In the genomic region with DNA sequence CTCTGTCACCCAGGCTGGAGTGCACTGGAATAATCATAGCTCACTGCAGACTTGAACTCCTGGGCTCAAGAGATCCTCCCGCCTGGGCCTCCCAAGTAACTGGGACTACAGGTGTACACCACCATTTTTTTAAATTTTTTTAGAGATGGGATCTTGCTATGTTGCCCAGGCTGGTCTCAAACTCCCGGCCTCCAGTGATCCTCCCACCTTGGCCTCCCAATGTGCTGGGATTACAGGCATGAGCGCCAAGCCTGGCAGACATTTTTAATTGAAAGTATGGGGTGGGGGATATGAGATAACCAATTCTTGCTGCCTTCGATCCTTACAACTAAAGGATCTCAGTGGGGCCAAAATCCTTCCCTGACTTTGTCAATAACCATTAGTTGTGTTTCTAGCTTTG, we compare ENCODE assay signal across 20 cellular contexts.
DNase-seq lines count a peak whose midpoint lies in the region; ATAC-seq, FAIRE-seq and TF ChIP-seq lines count a peak whose summit lies in the region.
"Had no signal": no experiment of that assay in that cellular context is flagged by ENCODE, and none has a peak within 500 bp of the region (broad histone marks: within the 10 kb centered on the region; RNA-seq: fewer than 3 reads in every experiment).

No MANE protein-coding gene starts in this region.

- no peaks in the 10 kb centered on the region for H3K9me3 Mint-ChIP-seq in nephron progenitor cell
- H3K9me3 Mint-ChIP-seq: CD4-positive, alpha-beta memory T cell had no signal

- no peaks in the 10 kb centered on the region for H3K9me1 ChIP-seq in K562 (ENCODE audit: control insufficient read depth, insufficient read depth, low read length)

- H3K9me3 ChIP-seq in K562 (replicated peaks; ENCODE audit: control insufficient read depth, insufficient read depth, low read depth, low read length), result no peaks in the 10 kb centered on the region
- H3K9me3 ChIP-seq in gastrocnemius medialis, result no peaks in the 10 kb centered on the region
- H3K9me3 ChIP-seq: BE2C had no signal

- FAIRE-seq in K562 (lab: Jason Lieb, UNC), result no peak
- FAIRE-seq: GM12891, GM19239, H54 had no signal

- no TSS peak for BruUV-seq in K562 (replicated peaks; lab: Mats Ljungman, UMichigan)

- H3K27me3 ChIP-seq in K562 (ENCODE audit: control insufficient read depth in 2 of 2, insufficient read depth in 2 of 2, low read length in 2 of 2) (peaks cover 6 to 13% of the 10 kb centered on the region in 2 experiments), gastrocnemius medialis (no peaks in the 10 kb centered on the region)
- H3K27me3 ChIP-seq: BE2C had no signal

- H4K20me1 ChIP-seq in K562 (replicated peaks; ENCODE audit: control insufficient read depth, insufficient read depth, low read length), result no peaks in the 10 kb centered on the region

- H3K4me1 ChIP-seq in K562 (replicated peaks in 1 of 2; ENCODE audit: control insufficient read depth in 2 of 2, insufficient read depth in 2 of 2, low read length in 2 of 2), result no peaks in the 10 kb centered on the region
- peaks cover 14 to 15% of the 10 kb centered on the region in 2 donors for H3K4me1 ChIP-seq in gastrocnemius medialis
- H3K4me1 ChIP-seq: BE2C had no signal

- H3K36me3 ChIP-seq in K562 (ENCODE audit: control insufficient read depth, insufficient read depth, low read length) (no peaks in the 10 kb centered on the region), gastrocnemius medialis (peaks cover 0 to 30% of the 10 kb centered on the region in 2 donors)

- H3K4me1 Mint-ChIP-seq in nephron progenitor cell, result no peaks in the 10 kb centered on the region

- no peak overlapping the region for H2AFZ ChIP-seq in K562 (ENCODE audit: low read depth, low read length)
- H2AFZ ChIP-seq: GM23248 had no signal

- TF ChIP-seq CTCF in K562 (IDR thresholded peaks at IDR 0.05 in 2 of 3, conservative IDR thresholded peaks at IDR 0.05 in 1 of 3; ENCODE audit: insufficient read depth in 2 of 3, low read depth in 1 of 3, low read length in 3 of 3) (no peak), nephron progenitor cell (IDR thresholded peaks at IDR 0.05) (no peak), gastrocnemius medialis (IDR thresholded peaks at IDR 0.05 in 4 of 5, conservative IDR thresholded peaks at IDR 0.05 in 1 of 5) (no peak)

- TF ChIP-seq POLR2A in K562 (conservative IDR thresholded peaks at IDR 0.05), result no peak
- TF ChIP-seq POLR2A in gastrocnemius medialis (IDR thresholded peaks at IDR 0.05), result no peak

- CTCF ChIA-PET in K562 (lab: Yijun Ruan, JAX; ENCODE audit: low intra/inter-chr PET ratio), result no interaction called here

- in situ Hi-C loops in K562 (cut with MboI) (no loop called here), gastrocnemius medialis (cut with MboI; ENCODE audit: low sequenced_read_pairs in 4 of 4) (no loop called here)

- H3K27ac ChIP-seq in K562 (ENCODE audit: extremely low read depth, low read depth, low read length) (no peak overlapping the region), gastrocnemius medialis (peak overlapping the region; percentile 21 to 95 (median 70))
- H3K27ac ChIP-seq: GM23248, KMS-11 had no signal

- whole genome bisulfite sequencing in K562 (ENCODE audit: insufficient coverage, low coverage, missing lambda C conversion rate), result 0% methylated on average over 3 of the region's 4 CpGs

- ATAC-seq in K562 (no peak), gastrocnemius medialis (no peak), HG03520 (IDR thresholded peaks at IDR 0.05; ENCODE audit: unreplicated experiment) (no peak)
- ATAC-seq: HCT116 had no signal

- TF ChIP-seq RAD21 in K562 (CRISPR knock-in tag; conservative IDR thresholded peaks at IDR 0.05 in 1 of 2, IDR thresholded peaks at IDR 0.05 in 1 of 2), result no peak

- no peak overlapping the region for H3K4me3 Mint-ChIP-seq in nephron progenitor cell
- H3K4me3 Mint-ChIP-seq: CD14-positive monocyte; CD4-positive, alpha-beta memory T cell had no signal

- H3K4me2 ChIP-seq in K562 (ENCODE audit: insufficient read depth, low read length), result no peak overlapping the region
- H3K4me2 ChIP-seq: KMS-11 had no signal

- H3K9ac ChIP-seq in K562 (ENCODE audit: insufficient read depth in 1 of 2, low read depth in 2 of 2, low read length in 2 of 2), result no peak overlapping the region
- H3K9ac ChIP-seq: GM23248, KMS-11 had no signal

- intact Hi-C loops in K562 (cut with micrococcal nuclease), result no loop called here
- intact Hi-C loops in gastrocnemius medialis (cut with DNase I; ENCODE audit: low total_unique reads), result no loop called here

- peak overlapping the region; percentile 93 for H3K27ac Mint-ChIP-seq in nephron progenitor cell

- TF ChIP-seq EP300 in K562 (IDR thresholded peaks at IDR 0.05; ENCODE audit: low read length), result no peak

- H3K79me2 ChIP-seq in K562 (ENCODE audit: control insufficient read depth, insufficient read depth, low read length), result no peaks in the 10 kb centered on the region

- POLR2A ChIA-PET in K562 (lab: Yijun Ruan, JAX), result interaction anchor here (0.8 kb wide), 1 partner anchor 7 kb away, joined by 3 read pairs; no protein-coding TSS in a partner anchor

- H3K36me3 Mint-ChIP-seq in nephron progenitor cell (ENCODE audit: low read depth), result peaks cover 37% of the 10 kb centered on the region
- H3K36me3 Mint-ChIP-seq: CD4-positive, alpha-beta memory T cell had no signal

- no peak for DNase-seq in K562 (ENCODE audit: extremely low read depth in 1 of 4, low spot score in 3 of 4)
- DNase-seq in nephron progenitor cell, result no peak
- no peak for DNase-seq in gastrocnemius medialis
- no peak for DNase-seq in middle frontal gyrus (ENCODE audit: extremely low spot score, low spot score)
- no peak for DNase-seq in activated gamma-delta T cell (lab: John Stamatoyannopoulos, UW)
- DNase-seq in DMS153 treated with DMSO at 0.1 percent for 48 hours (lab: John Stamatoyannopoulos, UW; ENCODE audit: unreplicated experiment), result no peak
- DNase-seq: ACHN; BE2C; CD4-positive, alpha-beta memory T cell; DMS53; DND-41; EL; GM23248 had no signal

- no peak overlapping the region for H3K4me3 ChIP-seq in K562
- no peak overlapping the region for H3K4me3 ChIP-seq in gastrocnemius medialis
- H3K4me3 ChIP-seq: GM23248 had no signal

- H3K27me3 Mint-ChIP-seq in nephron progenitor cell (ENCODE audit: low read depth, poor library complexity), result peaks cover 2% of the 10 kb centered on the region

TF ChIP-seq in K562, 482 proteins besides CTCF, POLR2A, EP300 and RAD21:
- TF ChIP-seq ZNF121 (CRISPR knock-in tag; conservative IDR thresholded peaks at IDR 0.05) (peak; percentile 73), ELF4 (CRISPR knock-in tag; IDR thresholded peaks at IDR 0.05) (no peak), ZNF311 (CRISPR knock-in tag; IDR thresholded peaks at IDR 0.05) (no peak)
